In the genomic region with DNA sequence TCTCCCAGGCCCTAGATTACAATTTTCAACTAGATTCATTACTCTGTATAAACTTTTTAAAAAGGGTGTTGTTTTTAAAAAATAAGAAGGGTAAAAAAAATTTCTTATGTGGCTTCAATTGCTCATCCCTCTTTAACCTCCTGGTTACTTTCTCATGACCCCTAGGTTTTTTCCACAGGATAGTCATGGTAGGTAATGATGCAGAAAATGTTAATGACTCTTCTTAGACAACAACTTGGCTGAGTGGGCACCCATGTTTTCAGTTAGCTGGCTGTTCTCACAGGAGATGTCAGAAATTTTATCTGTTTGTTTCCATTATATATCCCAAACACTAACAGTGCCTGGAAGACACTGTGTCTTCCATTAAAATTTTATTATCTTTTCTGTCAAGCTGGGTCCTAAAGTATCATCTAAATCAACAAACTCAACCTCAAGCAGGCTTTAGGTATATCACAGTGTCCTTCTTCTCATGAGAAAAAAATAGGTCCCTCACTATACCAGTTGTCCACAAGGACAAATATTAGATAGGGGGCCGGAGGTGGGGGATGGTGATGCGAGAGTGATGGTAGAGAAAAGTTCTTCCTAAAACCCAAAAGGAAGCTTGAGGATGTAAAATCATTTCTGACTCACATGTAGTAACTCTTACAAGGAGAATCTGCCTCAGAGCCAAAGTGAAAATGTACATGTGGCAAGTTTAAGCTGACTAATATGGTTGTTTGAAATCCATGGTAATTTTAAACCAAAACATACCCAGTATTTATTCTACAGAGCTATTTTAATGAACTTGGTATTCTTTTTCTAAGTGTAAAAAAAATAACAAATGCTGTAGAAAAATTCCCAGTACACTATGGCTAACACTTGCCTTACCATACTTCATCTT, we compare ENCODE assay signal across 14 cellular contexts. TPM values are rescaled to one million over a fixed set of nuclear protein-coding genes. Genes with fewer than 3 reads are reported as not detected.
DNase-seq lines count a peak whose midpoint lies in the region; ATAC-seq and TF ChIP-seq lines count a peak whose summit lies in the region.
"Had no signal": no experiment of that assay in that cellular context is flagged by ENCODE, and none has a peak within 500 bp of the region (broad histone marks: within the 10 kb centered on the region; RNA-seq: fewer than 3 reads in every experiment).

No MANE protein-coding gene starts in this region.

- no peak overlapping the region for H3K4me3 Mint-ChIP-seq in nephron
- no peak overlapping the region for H3K4me3 Mint-ChIP-seq in activated CD4-positive, alpha-beta T cell treated with anti-CD3 and anti-CD28 coated beads, Interleukin-2, amount 10 ng/mL, durations not matched to agents 7 days and 5 days
- H3K4me3 Mint-ChIP-seq: IgD-negative memory B cell had no signal

- H3K36me3 Mint-ChIP-seq in nephron (ENCODE audit: low read depth): peaks cover 90% of the 10 kb centered on the region
- no peaks in the 10 kb centered on the region for H3K36me3 Mint-ChIP-seq in activated CD4-positive, alpha-beta T cell treated with anti-CD3 and anti-CD28 coated beads, Interleukin-2, amount 10 ng/mL, durations not matched to agents 7 days and 5 days (ENCODE audit: low read depth)
- H3K36me3 Mint-ChIP-seq: IgD-negative memory B cell had no signal

- H3K4me3 ChIP-seq in BJ (ENCODE audit: low read depth, low read length): no peak overlapping the region
- H3K4me3 ChIP-seq in epithelial cell of proximal tubule (ENCODE audit: low read depth, low read length): no peak overlapping the region

- no peaks in the 10 kb centered on the region for H3K27me3 ChIP-seq in BJ (ENCODE audit: control insufficient read depth, insufficient read depth, low read length)

- H3K27me3 Mint-ChIP-seq in nephron (ENCODE audit: low read depth): no peaks in the 10 kb centered on the region
- no peaks in the 10 kb centered on the region for H3K27me3 Mint-ChIP-seq in activated CD4-positive, alpha-beta T cell treated with anti-CD3 and anti-CD28 coated beads, Interleukin-2, amount 10 ng/mL, durations not matched to agents 7 days and 5 days
- H3K27me3 Mint-ChIP-seq: IgD-negative memory B cell had no signal

- peak; percentile 44 for DNase-seq in BJ (ENCODE audit: low read depth)
- peak; percentile 67 for DNase-seq in NCI-H446 treated with DMSO at 0.1 percent for 48 hours (lab: John Stamatoyannopoulos, UW)
- DNase-seq in epithelial cell of proximal tubule (ENCODE audit: low read depth): peak; percentile 86
- no peak for DNase-seq in GM19240 (ENCODE audit: insufficient read length, low spot score)
- DNase-seq in posterior cingulate gyrus: no peak
- no peak for DNase-seq in activated CD4-positive, alpha-beta T cell treated with anti-CD3 and anti-CD28 coated beads, Interleukin-2, amount 10 ng/mL, durations not matched to agents 7 days and 5 days
- DNase-seq: central memory CD4-positive, alpha-beta T cell; NCI-H1417; NCI-H748 treated with DMSO at 0.1 percent for 48 hours had no signal

- no peak for ATAC-seq in HG03280 (IDR thresholded peaks at IDR 0.05; ENCODE audit: unreplicated experiment)
- ATAC-seq: right cardiac atrium had no signal

- intact Hi-C loops in posterior cingulate gyrus (cut with DNase I): no loop called here

- peak overlapping the region in 2 of 3 experiments; percentile 60 to 83 for H3K27ac Mint-ChIP-seq in nephron
- H3K27ac Mint-ChIP-seq in activated CD4-positive, alpha-beta T cell treated with anti-CD3 and anti-CD28 coated beads, Interleukin-2, amount 10 ng/mL, durations not matched to agents 7 days and 5 days: no peak overlapping the region
- H3K27ac Mint-ChIP-seq: activated T-helper 2 cell treated with anti-CD3 and anti-CD28 coated beads, Interferon-gamma antibody, Interleukin-2, Interleukin-4, amounts not matched to agents 10 μg/mL and 5 μg/mL and 100 μg/mL, durations not matched to agents 14 hours and 24 hours and 36 hours; IgD-negative memory B cell had no signal

- H3K36me3 ChIP-seq in BJ (ENCODE audit: control insufficient read depth, insufficient read depth, low read length): 0 out of 2 replicates have a peak, but pooled peaks cover 1% of the 10 kb centered on the region

- TF ChIP-seq CTCF in BJ (IDR thresholded peaks at IDR 0.05; ENCODE audit: insufficient read depth, low read depth, low read length) (no peak), epithelial cell of proximal tubule (conservative IDR thresholded peaks at IDR 0.05; ENCODE audit: low read depth, low read length) (no peak), nephron (IDR thresholded peaks at IDR 0.05; ENCODE audit: unreplicated experiment in 3 of 3) (no peak)

- H3K9me3 Mint-ChIP-seq in nephron: peaks cover 44% of the 10 kb centered on the region
- peaks cover 11% of the 10 kb centered on the region for H3K9me3 Mint-ChIP-seq in activated CD4-positive, alpha-beta T cell treated with anti-CD3 and anti-CD28 coated beads, Interleukin-2, amount 10 ng/mL, durations not matched to agents 7 days and 5 days

- POLR2A ChIA-PET in BJ (lab: Charles Lee): no interaction called here
- POLR2A ChIA-PET in activated CD4-positive, alpha-beta T cell treated with anti-CD3 and anti-CD28 coated beads, Interleukin-2, amount 10 ng/mL, durations not matched to agents 7 days and 5 days (lab: Charles Lee): no interaction called here

- CTCF ChIA-PET in BJ (lab: Yijun Ruan, JAX): interaction anchor here (0.6 to 0.7 kb wide), 2 partner anchors 16 to 20 kb away, joined by 3 read pairs; no protein-coding TSS in a partner anchor
- CTCF ChIA-PET in activated CD4-positive, alpha-beta T cell treated with anti-CD3 and anti-CD28 coated beads, Interleukin-2, amount 10 ng/mL, durations not matched to agents 7 days and 5 days (lab: Charles Lee): no interaction called here

- peaks cover 6% of the 10 kb centered on the region for H3K4me1 Mint-ChIP-seq in nephron
- no peaks in the 10 kb centered on the region for H3K4me1 Mint-ChIP-seq in activated CD4-positive, alpha-beta T cell treated with anti-CD3 and anti-CD28 coated beads, Interleukin-2, amount 10 ng/mL, durations not matched to agents 7 days and 5 days
- H3K4me1 Mint-ChIP-seq: IgD-negative memory B cell had no signal

RNA-seq across cellular contexts. Expression of a gene that starts 43.3 kb away (rescaled TPM):
- 33.2 and 85.8 TPM in 2 replicates for polyA plus RNA-seq in BJ (2011; rRNA removed)
- polyA minus RNA-seq in BJ (2011; rRNA and poly(A)+ RNA removed): 28.8 and 32.4 TPM in 2 replicates
- total RNA-seq in epithelial cell of proximal tubule: 31.0 and 82.6 TPM in 2 replicates
- total RNA-seq in activated CD4-positive, alpha-beta T cell treated with anti-CD3 and anti-CD28 coated beads, Interleukin-2, amount 10 ng/mL, durations not matched to agents 7 days and 5 days: under 1 TPM in 1 of 2 experiments, not detected in 1; 0.10 TPM
- polyA plus RNA-seq: IgD-negative memory B cell had no signal

Comparison
In these comparisons a context has a peak if more than half of its experiments do, and no peak if none do; other contexts are left out.
1. DNase-seq: peak in BJ (single experiment), NCI-H446 treated with DMSO at 0.1 percent for 48 hours (single experiment) and epithelial cell of proximal tubule (single experiment); none in GM19240 (single experiment), posterior cingulate gyrus (0 of 10) and activated CD4-positive, alpha-beta T cell treated with anti-CD3 and anti-CD28 coated beads, Interleukin-2, amount 10 ng/mL, durations not matched to agents 7 days and 5 days (single experiment).
2. RNA of a gene that starts 43.3 kb away (total RNA-seq): 31.0 to 82.6 TPM in epithelial cell of proximal tubule; 0.10 TPM in activated CD4-positive, alpha-beta T cell treated with anti-CD3 and anti-CD28 coated beads, Interleukin-2, amount 10 ng/mL, durations not matched to agents 7 days and 5 days; every median in the first group is over 10 times any median in the second.